In genomic region chr20:44006126-44006525, GRCh38 we compare ENCODE assay signal across 21 cellular contexts.
"Had no signal": no experiment of that assay in that cellular context is flagged by ENCODE, and none has a peak within 500 bp of the region (broad histone marks: within the 10 kb centered on the region; RNA-seq: fewer than 3 reads in every experiment).

No MANE protein-coding gene starts in this region.

- H3K9me3 ChIP-seq: SJCRH30 had no signal

- FAIRE-seq: RCC 7860 had no signal

- DNase-seq: IMR-90, Kasumi-1, KG1, MM.1S, NCI-H1092 treated with DMSO at 0.1 percent for 48 hours, NCI-H1436, NCI-H187, NCI-H2029, NCI-H2081 treated with DMSO at 0.1 percent for 48 hours, NCI-H2171, NCI-H226, NCI-H446, NCI-H510A, NCI-H524 treated with DMSO at 0.1 percent for 48 hours, NCI-H69, NCI-H774, RPMI8226, SHP77 treated with DMSO at 0.1 percent for 48 hours, SJCRH30 had no signal

- H3K4me3 ChIP-seq: SJCRH30 had no signal

- H3K27me3 ChIP-seq: SJCRH30 had no signal

- H3K36me3 ChIP-seq: SJCRH30 had no signal

- H3K27ac ChIP-seq: SJCRH30 had no signal

- ATAC-seq: SK-N-SH treated with all-trans-retinoic acid at 6 μM for 48 hours had no signal
